18 cellular contexts compared by ENCODE assay signal in the genomic region with DNA sequence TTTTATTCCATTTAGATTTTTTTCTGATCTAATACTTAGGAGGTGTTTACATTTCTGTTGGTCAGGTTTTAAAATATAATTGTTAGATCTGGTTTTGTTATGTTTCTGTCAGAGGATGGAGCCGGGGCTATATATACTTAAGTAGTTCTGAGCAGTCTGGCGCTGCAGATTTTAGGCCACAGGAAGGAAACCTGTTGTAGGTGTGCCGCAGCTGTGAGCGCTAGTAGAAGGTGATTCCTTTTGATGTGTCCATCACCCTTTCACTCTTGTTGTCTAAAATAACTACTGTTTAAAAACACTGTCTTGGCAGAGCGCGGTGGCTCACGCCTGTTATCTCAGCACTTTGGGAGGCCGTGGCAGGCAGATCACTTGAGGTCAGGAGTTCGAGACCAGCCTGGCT. TPM values are rescaled to one million over a fixed set of nuclear protein-coding genes. Genes with fewer than 3 reads are reported as not detected.
DNase-seq lines count a peak whose midpoint lies in the region; ATAC-seq and TF ChIP-seq lines count a peak whose summit lies in the region.
"Had no signal": no experiment of that assay in that cellular context is flagged by ENCODE, and none has a peak within 500 bp of the region (broad histone marks: within the 10 kb centered on the region; RNA-seq: fewer than 3 reads in every experiment).

No MANE protein-coding gene starts in this region.

- H3K27me3 Mint-ChIP-seq in CD4-positive, alpha-beta memory T cell = no peaks in the 10 kb centered on the region
- no peaks in the 10 kb centered on the region for H3K27me3 Mint-ChIP-seq in CD8-positive, alpha-beta memory T cell
- H3K27me3 Mint-ChIP-seq in activated CD8-positive, alpha-beta T cell treated with anti-CD3 and anti-CD28 coated beads for 36 hours = no peaks in the 10 kb centered on the region
- H3K27me3 Mint-ChIP-seq in naive thymus-derived CD8-positive, alpha-beta T cell = no peaks in the 10 kb centered on the region

- POLR2A ChIA-PET in CD4-positive, alpha-beta memory T cell (lab: Charles Lee; ENCODE audit: partially characterized antibody) = no interaction called here
- POLR2A ChIA-PET in CD8-positive, alpha-beta memory T cell (lab: Charles Lee) = interaction anchor here (0.5 kb wide), 1 partner anchor 62 kb away, joined by 7 read pairs; no protein-coding TSS in a partner anchor
- POLR2A ChIA-PET in activated CD8-positive, alpha-beta T cell treated with anti-CD3 and anti-CD28 coated beads for 36 hours (lab: Charles Lee) = no interaction called here
- POLR2A ChIA-PET in naive thymus-derived CD8-positive, alpha-beta T cell (lab: Charles Lee) = no interaction called here

- H3K36me3 Mint-ChIP-seq in CD4-positive, alpha-beta memory T cell = peaks cover 26 to 31% of the 10 kb centered on the region in 2 donors
- H3K36me3 Mint-ChIP-seq in CD8-positive, alpha-beta memory T cell = peaks cover 4 to 35% (median 7%) of the 10 kb centered on the region in 3 donors
- peaks cover 20% of the 10 kb centered on the region for H3K36me3 Mint-ChIP-seq in activated CD8-positive, alpha-beta T cell treated with anti-CD3 and anti-CD28 coated beads for 36 hours (ENCODE audit: low read depth)
- H3K36me3 Mint-ChIP-seq in naive thymus-derived CD8-positive, alpha-beta T cell = peaks cover 0 to 31% (median 22%) of the 10 kb centered on the region in 3 donors

- H3K4me1 ChIP-seq in CD4-positive, alpha-beta memory T cell (ENCODE audit: insufficient read depth, low read length) = peaks cover 17% of the 10 kb centered on the region
- no peaks in the 10 kb centered on the region for H3K4me1 ChIP-seq in CD8-positive, alpha-beta memory T cell (ENCODE audit: insufficient read depth, low read length)
- H3K4me1 ChIP-seq: BE2C had no signal

- DNase-seq in CD4-positive, alpha-beta memory T cell = peak in 3 of 5 donors; percentile 17 to 31 (median 18)
- peak in 2 of 5 donors; percentile 5 to 32 for DNase-seq in CD8-positive, alpha-beta memory T cell
- DNase-seq in activated CD8-positive, alpha-beta T cell treated with anti-CD3 and anti-CD28 coated beads for 36 hours = peak; percentile 9
- peak in 1 of 10 donors; percentile 8 for DNase-seq in naive thymus-derived CD8-positive, alpha-beta T cell
- DNase-seq in NOMO-1 treated with dmso at 0.1 percent for 144 hours (lab: John Stamatoyannopoulos, UW; ENCODE audit: unreplicated experiment) (no peak), cardiac septum (ENCODE audit: low spot score) (no peak), NCI-H2107 treated with DMSO at 0.1 percent for 48 hours (lab: John Stamatoyannopoulos, UW; ENCODE audit: unreplicated experiment) (no peak)
- DNase-seq: BE2C, COR-L47, DMS153, EL, MG63, NCI-H1105 treated with DMSO at 0.1 percent for 48 hours, NCI-H187 treated with DMSO at 0.1 percent for 48 hours, NCI-H2171 treated with DMSO at 0.1 percent for 48 hours, NCI-H774 had no signal

- TF ChIP-seq CTCF in activated CD8-positive, alpha-beta T cell treated with anti-CD3 and anti-CD28 coated beads for 36 hours (IDR thresholded peaks at IDR 0.05) = no peak

- H3K4me1 Mint-ChIP-seq in CD4-positive, alpha-beta memory T cell = peaks cover 28 to 42% (median 35%) of the 10 kb centered on the region in 4 donors
- H3K4me1 Mint-ChIP-seq in CD8-positive, alpha-beta memory T cell = peaks cover 41 to 50% (median 48%) of the 10 kb centered on the region in 3 donors
- H3K4me1 Mint-ChIP-seq in activated CD8-positive, alpha-beta T cell treated with anti-CD3 and anti-CD28 coated beads for 36 hours (ENCODE audit: low read depth) = peaks cover 33% of the 10 kb centered on the region
- H3K4me1 Mint-ChIP-seq in naive thymus-derived CD8-positive, alpha-beta T cell = peaks cover 18 to 46% (median 41%) of the 10 kb centered on the region in 4 donors

- H3K27ac Mint-ChIP-seq in CD4-positive, alpha-beta memory T cell = peak overlapping the region; percentile 49 to 87 (median 76)
- H3K27ac Mint-ChIP-seq in CD8-positive, alpha-beta memory T cell = peak overlapping the region; percentile 15 to 93 (median 74)
- no peak overlapping the region for H3K27ac Mint-ChIP-seq in activated CD8-positive, alpha-beta T cell treated with anti-CD3 and anti-CD28 coated beads for 36 hours
- peak overlapping the region; percentile 42 to 90 (median 70) for H3K27ac Mint-ChIP-seq in naive thymus-derived CD8-positive, alpha-beta T cell

- intact Hi-C loops in CD4-positive, alpha-beta memory T cell (cut with micrococcal nuclease) = no loop called here
- intact Hi-C loops in activated CD8-positive, alpha-beta T cell treated with anti-CD3 and anti-CD28 coated beads for 36 hours (cut with micrococcal nuclease) = no loop called here
- intact Hi-C loops in cardiac septum (cut with DNase I) = no loop called here

- H3K4me3 Mint-ChIP-seq in CD4-positive, alpha-beta memory T cell = peak overlapping the region in 7 of 8 donors; percentile 32 to 79 (median 44)
- H3K4me3 Mint-ChIP-seq in CD8-positive, alpha-beta memory T cell = peak overlapping the region in 6 of 7 donors; percentile 28 to 75 (median 56)
- no peak overlapping the region for H3K4me3 Mint-ChIP-seq in activated CD8-positive, alpha-beta T cell treated with anti-CD3 and anti-CD28 coated beads for 36 hours
- peak overlapping the region in 7 of 10 donors; percentile 15 to 67 (median 42) for H3K4me3 Mint-ChIP-seq in naive thymus-derived CD8-positive, alpha-beta T cell

- ATAC-seq in activated CD8-positive, alpha-beta T cell treated with anti-CD3 and anti-CD28 coated beads for 36 hours = no peak
- ATAC-seq in naive thymus-derived CD8-positive, alpha-beta T cell = peak; percentile 42 to 73
- ATAC-seq: Panc1, Right ventricle myocardium inferior had no signal

- H3K27ac ChIP-seq in CD4-positive, alpha-beta memory T cell (ENCODE audit: low read depth, low read length) = no peak overlapping the region
- no peak overlapping the region for H3K27ac ChIP-seq in CD8-positive, alpha-beta memory T cell (ENCODE audit: low read depth, low read length)

- H3K36me3 ChIP-seq in CD4-positive, alpha-beta memory T cell (ENCODE audit: insufficient read depth, low read length) = peaks cover 22% of the 10 kb centered on the region
- peaks cover 17% of the 10 kb centered on the region for H3K36me3 ChIP-seq in CD8-positive, alpha-beta memory T cell (ENCODE audit: insufficient read depth, low read length)

- H3K9me3 ChIP-seq in CD4-positive, alpha-beta memory T cell (ENCODE audit: control insufficient read depth in 1 of 2, low read length in 2 of 2) = no peaks in the 10 kb centered on the region
- no peaks in the 10 kb centered on the region for H3K9me3 ChIP-seq in CD8-positive, alpha-beta memory T cell (ENCODE audit: low read length)
- H3K9me3 ChIP-seq: BE2C, MG63 had no signal

- CTCF ChIA-PET in CD4-positive, alpha-beta memory T cell (lab: Charles Lee; ENCODE audit: partially characterized antibody) = no interaction called here
- CTCF ChIA-PET in CD8-positive, alpha-beta memory T cell (lab: Charles Lee) = no interaction called here
- CTCF ChIA-PET in activated CD8-positive, alpha-beta T cell treated with anti-CD3 and anti-CD28 coated beads for 36 hours (lab: Charles Lee) = no interaction called here

- no peaks in the 10 kb centered on the region for H3K27me3 ChIP-seq in CD4-positive, alpha-beta memory T cell (ENCODE audit: insufficient read depth, low read length)
- no peaks in the 10 kb centered on the region for H3K27me3 ChIP-seq in CD8-positive, alpha-beta memory T cell (ENCODE audit: insufficient read depth, low read length, poor library complexity, severe bottlenecking)
- H3K27me3 ChIP-seq: BE2C, MG63 had no signal

- H3K9me3 Mint-ChIP-seq in CD4-positive, alpha-beta memory T cell = peaks cover 0 to 1% (median 0%) of the 10 kb centered on the region in 8 donors
- no peaks in the 10 kb centered on the region for H3K9me3 Mint-ChIP-seq in CD8-positive, alpha-beta memory T cell
- H3K9me3 Mint-ChIP-seq in activated CD8-positive, alpha-beta T cell treated with anti-CD3 and anti-CD28 coated beads for 36 hours = no peaks in the 10 kb centered on the region
- no peaks in the 10 kb centered on the region for H3K9me3 Mint-ChIP-seq in naive thymus-derived CD8-positive, alpha-beta T cell

- H3K4me3 ChIP-seq in CD4-positive, alpha-beta memory T cell (ENCODE audit: low read length in 2 of 2) = no peak overlapping the region
- H3K4me3 ChIP-seq in CD8-positive, alpha-beta memory T cell (ENCODE audit: low read length) = no peak overlapping the region
- H3K4me3 ChIP-seq: MG63 had no signal

RNA-seq across cellular contexts. Expression of a gene that starts 17.0 kb away (rescaled TPM):
- total RNA-seq in CD4-positive, alpha-beta memory T cell = 10 to 100 TPM in 1 of 2 experiments, 1 to 10 TPM in 1; 9.4 to 10.1 TPM
- under 1 TPM; 0.35 to 0.99 TPM for polyA plus RNA-seq in CD4-positive, alpha-beta memory T cell
- 1 to 10 TPM; 6.8 to 7.0 TPM for total RNA-seq in CD8-positive, alpha-beta memory T cell
- 1.3 TPM for polyA plus RNA-seq in CD8-positive, alpha-beta memory T cell
- total RNA-seq in activated CD8-positive, alpha-beta T cell treated with anti-CD3 and anti-CD28 coated beads for 36 hours = 1 to 10 TPM; 4.6 to 4.7 TPM
- total RNA-seq in naive thymus-derived CD8-positive, alpha-beta T cell = 1 to 10 TPM; 8.3 to 8.5 TPM
- polyA plus RNA-seq in naive thymus-derived CD8-positive, alpha-beta T cell = under 1 TPM; 0.61 to 0.99 (median 0.66) TPM
- 5.7 TPM for total RNA-seq in cardiac septum

RNA-seq across cellular contexts. Expression of a gene that starts 37.2 kb away (rescaled TPM):
- 10 to 100 TPM in 1 of 2 experiments, 1 to 10 TPM in 1; 9.8 to 10.3 TPM for total RNA-seq in CD4-positive, alpha-beta memory T cell
- 1 to 10 TPM in 1 of 2 donors, under 1 TPM in 1; 0.84 to 1.9 TPM for polyA plus RNA-seq in CD4-positive, alpha-beta memory T cell
- total RNA-seq in CD8-positive, alpha-beta memory T cell = 1 to 10 TPM; 1.6 to 2.4 TPM
- 3.2 TPM for polyA plus RNA-seq in CD8-positive, alpha-beta memory T cell
- 1 to 10 TPM; 1.9 to 2.2 TPM for total RNA-seq in activated CD8-positive, alpha-beta T cell treated with anti-CD3 and anti-CD28 coated beads for 36 hours
- total RNA-seq in naive thymus-derived CD8-positive, alpha-beta T cell = 1 to 10 TPM; 5.5 to 6.4 TPM
- polyA plus RNA-seq in naive thymus-derived CD8-positive, alpha-beta T cell = 1 to 10 TPM in 2 of 3 donors, under 1 TPM in 1; 0.83 to 1.8 (median 1.3) TPM
- 21.8 TPM for total RNA-seq in cardiac septum

Comparison
In these comparisons a context has a peak if more than half of its experiments do, and no peak if none do; other contexts are left out.
1. DNase-seq: peak in CD4-positive, alpha-beta memory T cell (3 of 5) and activated CD8-positive, alpha-beta T cell treated with anti-CD3 and anti-CD28 coated beads for 36 hours (single experiment); none in NOMO-1 treated with dmso at 0.1 percent for 144 hours (single experiment), cardiac septum (single experiment) and NCI-H2107 treated with DMSO at 0.1 percent for 48 hours (single experiment).